2 cellular contexts compared by ENCODE assay signal in the genomic region with DNA sequence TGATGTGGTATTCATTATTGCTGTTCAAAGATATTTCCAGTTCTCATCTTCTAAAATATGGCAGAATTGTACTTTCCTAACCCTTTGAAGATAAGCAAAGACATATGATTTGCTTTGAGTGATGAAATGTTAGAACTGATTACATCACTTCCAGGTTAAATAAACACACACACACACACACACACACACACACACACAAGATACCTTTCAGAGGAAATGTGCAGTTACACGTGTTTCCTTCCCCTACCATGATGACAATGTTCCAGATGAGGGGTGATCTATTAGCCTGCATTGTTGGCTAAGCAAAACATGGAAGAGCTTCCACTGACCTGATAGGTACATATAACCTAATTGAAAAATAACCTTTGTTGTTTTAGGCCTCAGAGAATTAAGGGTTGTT.
TF ChIP-seq lines count a peak whose summit lies in the region.

No MANE protein-coding gene starts in this region.

TF ChIP-seq in GM12891, 5 proteins besides CTCF, POLR2A, EP300 and RAD21 (continued from another document):
- TF ChIP-seq PAX5 (IDR thresholded peaks at IDR 0.05; ENCODE audit: insufficient read depth, low read length, severe bottlenecking) (no peak), SPI1 (IDR thresholded peaks at IDR 0.05; ENCODE audit: low read depth, low read length) (no peak)
TF ChIP-seq in GM12891: peak in this region for 0.

TF ChIP-seq in endothelial cell of umbilical vein, 7 proteins besides CTCF, POLR2A, EP300 and RAD21 (continued from another document):
- TF ChIP-seq MYC (IDR thresholded peaks at IDR 0.05; ENCODE audit: low read depth, low read length): no peak
- TF ChIP-seq, protein P1, sequence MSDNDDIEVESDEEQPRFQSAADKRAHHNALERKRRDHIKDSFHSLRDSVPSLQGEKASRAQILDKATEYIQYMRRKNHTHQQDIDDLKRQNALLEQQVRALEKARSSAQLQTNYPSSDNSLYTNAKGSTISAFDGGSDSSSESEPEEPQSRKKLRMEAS (IDR thresholded peaks at IDR 0.05; ENCODE audit: insufficient read depth, insufficient read length): no peak
- no peak for TF ChIP-seq POLR2AphosphoS5 (IDR thresholded peaks at IDR 0.05; ENCODE audit: insufficient read depth, low read depth, low read length)
- TF ChIP-seq JUN (IDR thresholded peaks at IDR 0.05; ENCODE audit: borderline replicate concordance, insufficient read depth, insufficient read length, low read depth): no peak
- no peak for TF ChIP-seq GATA2 (IDR thresholded peaks at IDR 0.05; ENCODE audit: insufficient read depth, insufficient read length, low read depth, low read length)
